ENCODE assay signal across 8 cellular contexts in the genomic region with DNA sequence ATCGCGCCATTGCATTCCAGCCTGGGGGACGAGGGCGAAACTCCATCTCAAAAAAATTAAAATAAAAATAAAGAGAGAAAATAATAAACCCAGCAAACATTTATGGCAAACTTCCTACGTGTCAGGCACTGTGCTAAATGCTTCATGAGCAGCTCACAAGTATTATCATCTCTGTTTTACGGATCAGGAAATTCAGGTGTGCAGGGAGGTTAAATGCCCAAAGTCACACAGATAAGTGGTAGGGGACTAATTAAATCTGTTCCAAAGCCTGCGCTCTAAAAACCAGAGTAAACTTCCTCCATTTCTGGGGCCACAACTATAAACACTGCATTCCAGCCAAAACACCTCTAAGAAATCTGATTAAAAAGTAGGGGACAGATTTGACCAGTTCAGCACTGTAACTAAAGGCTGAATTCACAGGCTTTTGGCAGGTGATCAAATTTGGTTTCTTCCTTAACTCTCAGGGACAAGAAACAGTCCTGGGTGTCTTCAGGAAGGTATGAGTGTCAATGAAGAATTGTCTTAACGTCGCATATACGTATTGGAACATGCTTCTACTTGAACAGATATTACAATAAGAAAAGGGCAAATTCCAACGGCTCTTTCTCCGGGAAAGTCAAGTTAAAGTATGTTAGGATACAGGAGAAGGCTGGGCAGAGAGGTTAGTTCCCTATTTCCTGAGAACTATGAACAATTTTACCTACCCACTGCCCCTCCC. TPM values are rescaled to one million over a fixed set of nuclear protein-coding genes. Genes with fewer than 3 reads are reported as not detected.
DNase-seq lines count a peak whose midpoint lies in the region; ATAC-seq, FAIRE-seq and TF ChIP-seq lines count a peak whose summit lies in the region.

No MANE protein-coding gene starts in this region.

- peak; percentile 6 for ATAC-seq in GM18909 (IDR thresholded peaks at IDR 0.05; ENCODE audit: poor library complexity, unreplicated experiment)

- H3K4me3 ChIP-seq in AG10803 (ENCODE audit: low read length) (peak overlapping the region; percentile 88), SK-N-MC (peak overlapping the region; percentile 94), esophagus (ENCODE audit: low read depth in 1 of 2, low read length in 2 of 2) (peak overlapping the region; percentile 74 to 84)

- H3K27ac Mint-ChIP-seq in neural crest cell (ENCODE audit: unreplicated experiment): peak overlapping the region; percentile 95

- H3K27me3 Mint-ChIP-seq in neural crest cell (ENCODE audit: low read depth): no peaks in the 10 kb centered on the region

- DNase-seq in AG10803 (ENCODE audit: low read depth) (peak; percentile 13), SK-N-MC (ENCODE audit: low read depth, low spot score) (no peak), neural crest cell (ENCODE audit: low read depth, low spot score) (no peak), D721Med (ENCODE audit: insufficient read length, low spot score) (no peak), GM19238 (ENCODE audit: insufficient read length, low spot score) (no peak)
- no peak for DNase-seq in stimulated activated CD4-positive, alpha-beta T cell treated with anti-CD3 and anti-CD28 coated beads, Interleukin-1b, Interleukin-23, amount 100 ng/mL, for 48 hours

- H3K9me3 Mint-ChIP-seq in neural crest cell: no peaks in the 10 kb centered on the region

- H3K4me3 Mint-ChIP-seq in neural crest cell: peak overlapping the region; percentile 90

- no peaks in the 10 kb centered on the region for H3K4me1 ChIP-seq in esophagus (ENCODE audit: control insufficient read depth in 2 of 2, insufficient read depth in 2 of 2, low read length in 1 of 2)

- H3K9me3 ChIP-seq in SK-N-MC (ENCODE audit: low read depth, low read length) (no peaks in the 10 kb centered on the region), esophagus (ENCODE audit: control insufficient read depth in 2 of 2, insufficient read depth in 1 of 2, low read depth in 1 of 2, low read length in 1 of 2) (no peaks in the 10 kb centered on the region)

- H3K36me3 ChIP-seq in SK-N-MC (ENCODE audit: insufficient read depth, low read length) (peaks cover 2% of the 10 kb centered on the region; the same call in 1 of the 2 replicates), esophagus (ENCODE audit: control insufficient read depth in 2 of 2, insufficient read depth in 2 of 2, low read length in 1 of 2) (peaks cover 0 to 3% of the 10 kb centered on the region in 2 donors)

- 29 to 30% methylated on average over 12 of the region's 12 CpGs for WGBS in esophagus, 2 donors

- no peak for FAIRE-seq in D721Med (lab: Jason Lieb, UNC)

- peaks cover 15% of the 10 kb centered on the region for H3K4me1 Mint-ChIP-seq in neural crest cell

- H3K27ac ChIP-seq in SK-N-MC: peak overlapping the region; percentile 77
- peak overlapping the region; percentile 91 to 96 for H3K27ac ChIP-seq in esophagus (ENCODE audit: low read depth in 2 of 2, low read length in 1 of 2)

- no peaks in the 10 kb centered on the region for H3K27me3 ChIP-seq in esophagus (ENCODE audit: control insufficient read depth in 1 of 2, insufficient read depth in 2 of 2, low read length in 2 of 2)

- H3K36me3 Mint-ChIP-seq in neural crest cell (ENCODE audit: low read depth): no peaks in the 10 kb centered on the region

- H3K9ac ChIP-seq in SK-N-MC (ENCODE audit: insufficient read length): peak overlapping the region; percentile 96

- no peak for TF ChIP-seq CTCF in AG10803 (conservative IDR thresholded peaks at IDR 0.05; ENCODE audit: low read length)
- TF ChIP-seq CTCF in neural crest cell (conservative IDR thresholded peaks at IDR 0.05): no peak
- no peak for TF ChIP-seq CTCF in D721Med (IDR thresholded peaks at IDR 0.05; ENCODE audit: insufficient read depth, missing control alignments)

RNA-seq across cellular contexts. Expression of a gene that starts 1.0 kb away (rescaled TPM):
- polyA plus RNA-seq in esophagus: 10 to 100 TPM; 15.5 to 17.2 TPM
- total RNA-seq in neural crest cell: 55.0 and 55.9 TPM in 2 replicates

RNA-seq across cellular contexts. Expression of a gene that starts 32.8 kb away (rescaled TPM):
- polyA plus RNA-seq in esophagus: 10 to 100 TPM; 16.3 to 36.4 TPM
- total RNA-seq in neural crest cell: 72.9 and 73.2 TPM in 2 replicates

RNA-seq across cellular contexts. Expression of a gene that starts 33.3 kb away (rescaled TPM):
- 10 to 100 TPM; 48.7 to 69.6 TPM for polyA plus RNA-seq in esophagus
- 160 and 161 TPM in 2 replicates for total RNA-seq in neural crest cell

RNA-seq across cellular contexts. Expression of a gene that starts 40.7 kb away (rescaled TPM):
- 1 to 10 TPM; 4.6 to 6.3 TPM for polyA plus RNA-seq in esophagus
- 134 and 145 TPM in 2 replicates for total RNA-seq in neural crest cell
